ENCODE assay signal across 10 cellular contexts in genomic region chr17:75526555-75527270, GRCh38. TPM values are rescaled to one million over a fixed set of nuclear protein-coding genes. Genes with fewer than 3 reads are reported as not detected.
A peak's percentile ranks its signal among the peaks of the same experiment; 100 is the strongest.
DNase-seq lines count a peak whose midpoint lies in the region; ATAC-seq and TF ChIP-seq lines count a peak whose summit lies in the region.
"Had no signal": no experiment of that assay in that cellular context is flagged by ENCODE, and none has a peak within 500 bp of the region (broad histone marks: within the 10 kb centered on the region; RNA-seq: fewer than 3 reads in every experiment).

No MANE protein-coding gene starts in this region.

- H3K4me3 Mint-ChIP-seq in chondrocyte (ENCODE audit: unreplicated experiment): peak overlapping the region; percentile 49

- H3K36me3 Mint-ChIP-seq in chondrocyte (ENCODE audit: low read depth): no peaks in the 10 kb centered on the region

- DNase-seq in chondrocyte (ENCODE audit: low spot score): no peak
- no peak for DNase-seq in foreskin keratinocyte
- DNase-seq in GM10266 (ENCODE audit: extremely low spot score): no peak
- DNase-seq: GDM1, NCI-H2029 had no signal

- peaks cover 20% of the 10 kb centered on the region for H3K36me3 ChIP-seq in HUES6 (ENCODE audit: control insufficient read depth, insufficient read depth, low read length)

- H3K9me3 Mint-ChIP-seq in chondrocyte (ENCODE audit: low read depth): no peaks in the 10 kb centered on the region

- H3K4me3 ChIP-seq in HUES6 (ENCODE audit: low read depth, low read length) (peak overlapping the region; percentile 61), mononuclear cell (ENCODE audit: low read length) (peak overlapping the region; percentile 51)

- peaks cover 2% of the 10 kb centered on the region for H3K27me3 Mint-ChIP-seq in chondrocyte (ENCODE audit: low read depth)

- no peak overlapping the region for H3K27ac Mint-ChIP-seq in chondrocyte (ENCODE audit: unreplicated experiment)

- H3K27me3 ChIP-seq in HUES6 (ENCODE audit: control insufficient read depth, insufficient read depth, low read length) (peaks cover 15% of the 10 kb centered on the region), mononuclear cell (ENCODE audit: insufficient read depth, low read length) (peaks cover 5% of the 10 kb centered on the region), foreskin keratinocyte (no peaks in the 10 kb centered on the region)

- H3K9ac ChIP-seq in HUES6 (ENCODE audit: low read length): peak overlapping the region; percentile 27

- ATAC-seq in foreskin keratinocyte (no peak), GM18858 (IDR thresholded peaks at IDR 0.05; ENCODE audit: unreplicated experiment) (no peak), GM21381 (IDR thresholded peaks at IDR 0.05; ENCODE audit: unreplicated experiment) (no peak)

- H3K4me1 Mint-ChIP-seq in chondrocyte (ENCODE audit: low read depth): peaks cover 4% of the 10 kb centered on the region

- H3K9me3 ChIP-seq in HUES6 (ENCODE audit: control insufficient read depth, insufficient read depth, low read depth, low read length) (no peaks in the 10 kb centered on the region), mononuclear cell (ENCODE audit: low read depth, low read length) (no peaks in the 10 kb centered on the region)

- H3K27ac ChIP-seq in 22Rv1: peak overlapping the region; percentile 97
- no peak overlapping the region for H3K27ac ChIP-seq in HUES6 (ENCODE audit: low read depth, low read length)
- H3K27ac ChIP-seq in foreskin keratinocyte: no peak overlapping the region

- H3K4me1 ChIP-seq in HUES6 (ENCODE audit: control insufficient read depth, insufficient read depth, low read length) (peaks cover 24% of the 10 kb centered on the region), mononuclear cell (ENCODE audit: insufficient read depth, low read length) (peaks cover 24% of the 10 kb centered on the region), foreskin keratinocyte (peaks cover 5% of the 10 kb centered on the region)

- no peak for TF ChIP-seq CTCF in 22Rv1 (IDR thresholded peaks at IDR 0.05)
- no peak for TF ChIP-seq CTCF in chondrocyte (IDR thresholded peaks at IDR 0.05)
- TF ChIP-seq CTCF in foreskin keratinocyte (conservative IDR thresholded peaks at IDR 0.05): no peak
- no peak for TF ChIP-seq CTCF in GM10266 (IDR thresholded peaks at IDR 0.05; ENCODE audit: control insufficient read depth, insufficient read depth, low read depth, missing control alignments)

RNA-seq across cellular contexts. Expression of gene LLGL2, which starts 1.2 kb away (rescaled TPM):
- total RNA-seq in chondrocyte (1.4 to 1.8 TPM (median 1.5 TPM) in 3 replicates), mononuclear cell (13.2 TPM), foreskin keratinocyte (24.6 and 28.2 TPM in 2 replicates)
- polyA plus RNA-seq in foreskin keratinocyte: 25.7 and 26.8 TPM in 2 replicates

RNA-seq across cellular contexts. Expression of gene TSEN54, which starts 10.4 kb away (rescaled TPM):
- total RNA-seq in chondrocyte (11.0 to 14.6 TPM (median 12.2 TPM) in 3 replicates), mononuclear cell (14.7 TPM), foreskin keratinocyte (33.6 and 36.1 TPM in 2 replicates)
- 37.8 and 41.1 TPM in 2 replicates for polyA plus RNA-seq in foreskin keratinocyte

RNA-seq across cellular contexts. Expression of gene CASKIN2, which starts 11.4 kb away (rescaled TPM):
- total RNA-seq in chondrocyte (27.1 to 30.4 TPM (median 30.3 TPM) in 3 replicates), mononuclear cell (0.10 TPM), foreskin keratinocyte (11.5 and 12.0 TPM in 2 replicates)
- 6.8 and 6.9 TPM in 2 replicates for polyA plus RNA-seq in foreskin keratinocyte

Comparison
In these comparisons a context has a peak if more than half of its experiments do, and no peak if none do; other contexts are left out.
1. RNA of gene CASKIN2, which starts 11.4 kb away (total RNA-seq): 27.1 to 30.4 TPM in chondrocyte and 11.5 to 12.0 TPM in foreskin keratinocyte; 0.10 TPM in mononuclear cell (single experiment); every median in the first group is over 10 times any median in the second.